Comparison of ENCODE assay signal across 9 cellular contexts in genomic region chr19:51552996-51553725, GRCh38. TPM values are rescaled to one million over a fixed set of nuclear protein-coding genes. Genes with fewer than 3 reads are reported as not detected.
A peak's percentile ranks its signal among the peaks of the same experiment; 100 is the strongest.
DNase-seq lines count a peak whose midpoint lies in the region; ATAC-seq and TF ChIP-seq lines count a peak whose summit lies in the region.
"Had no signal": no experiment of that assay in that cellular context is flagged by ENCODE, and none has a peak within 500 bp of the region (broad histone marks: within the 10 kb centered on the region; RNA-seq: fewer than 3 reads in every experiment).

No MANE protein-coding gene starts in this region.

- no peak overlapping the region for H2BK5ac ChIP-seq in mesenchymal stem cell (ENCODE audit: low read depth, low read length, poor library complexity, severe bottlenecking)

- no peak overlapping the region for H3K4me2 ChIP-seq in mesenchymal stem cell (ENCODE audit: low read length, poor library complexity, severe bottlenecking)

- no peak for TF ChIP-seq POLR2A in upper lobe of left lung (IDR thresholded peaks at IDR 0.05)

- no peaks in the 10 kb centered on the region for H3K79me1 ChIP-seq in mesenchymal stem cell (replicated peaks; ENCODE audit: low read length, poor library complexity, severe bottlenecking)

- no peaks in the 10 kb centered on the region for H3K36me3 ChIP-seq in mesenchymal stem cell (ENCODE audit: control insufficient read depth in 1 of 2, insufficient read depth in 2 of 2, low read depth in 1 of 2, low read length in 2 of 2)
- H3K36me3 ChIP-seq in upper lobe of left lung: no peaks in the 10 kb centered on the region

- no peak for TF ChIP-seq CTCF in upper lobe of left lung (IDR thresholded peaks at IDR 0.05)

- TF ChIP-seq EP300 in upper lobe of left lung (IDR thresholded peaks at IDR 0.05): no peak

- no peak overlapping the region for H2BK12ac ChIP-seq in mesenchymal stem cell (ENCODE audit: low read length in 2 of 2)

- DNase-seq in activated effector memory CD4-positive, alpha-beta T cell treated with anti-CD3 and anti-CD28 coated beads, Interleukin-2, amount 50 U/mL, for 16 hours: peak; percentile 72
- no peak for DNase-seq in activated effector memory CD4-positive, alpha-beta T cell treated with Interleukin-2 at 50 U/mL for 16 hours
- peak; percentile 66 for DNase-seq in SW480 (ENCODE audit: low spot score)
- peak; percentile 33 to 71 for DNase-seq in dermis microvascular lymphatic vessel endothelial cell (ENCODE audit: low read depth in 2 of 2)
- peak; percentile 51 for DNase-seq in mesenchymal stem cell
- peak in 1 of 2 donors; percentile 39 for DNase-seq in upper lobe of left lung
- DNase-seq: CD4-positive, CD25-positive, alpha-beta regulatory T cell had no signal

- H3K9ac ChIP-seq in mesenchymal stem cell (ENCODE audit: low read length): no peak overlapping the region

- no peak overlapping the region for H3K14ac ChIP-seq in mesenchymal stem cell (ENCODE audit: low read length in 2 of 2)

- H3K4me3 ChIP-seq in mesenchymal stem cell (ENCODE audit: insufficient read depth in 1 of 2, low read depth in 1 of 2, low read length in 2 of 2) (no peak overlapping the region), upper lobe of left lung (no peak overlapping the region)

- no peak overlapping the region for H3K23ac ChIP-seq in mesenchymal stem cell (ENCODE audit: low read length in 2 of 2)

- no peak overlapping the region for H3K4ac ChIP-seq in mesenchymal stem cell (ENCODE audit: low read depth in 1 of 2, low read length in 2 of 2)

- H3K27me3 ChIP-seq in mesenchymal stem cell (ENCODE audit: control insufficient read depth in 1 of 2, insufficient read depth in 1 of 2, low read length in 2 of 2) (peaks cover 0 to 5% of the 10 kb centered on the region in 2 experiments), upper lobe of left lung (no peaks in the 10 kb centered on the region)

- H4K91ac ChIP-seq in mesenchymal stem cell (ENCODE audit: low read length): no peak overlapping the region

- no peak overlapping the region for H2AFZ ChIP-seq in mesenchymal stem cell (ENCODE audit: low read depth, low read length)

- H2AK5ac ChIP-seq in mesenchymal stem cell (ENCODE audit: low read length, severe bottlenecking): no peak overlapping the region

- H3K9me3 ChIP-seq in mesenchymal stem cell (ENCODE audit: control insufficient read depth, low read length): peaks cover 7% of the 10 kb centered on the region
- no peaks in the 10 kb centered on the region for H3K9me3 ChIP-seq in upper lobe of left lung

- H3K27ac ChIP-seq in mesenchymal stem cell (ENCODE audit: low read length, poor library complexity, severe bottlenecking): no peak overlapping the region
- no peak overlapping the region for H3K27ac ChIP-seq in upper lobe of left lung

- no peak overlapping the region for H3K18ac ChIP-seq in mesenchymal stem cell (ENCODE audit: low read depth in 1 of 2, low read length in 2 of 2)

- H2BK120ac ChIP-seq in mesenchymal stem cell (ENCODE audit: low read depth, low read length): no peak overlapping the region

- ATAC-seq in upper lobe of left lung (ENCODE audit: low FRiP score in 2 of 2) (peak; percentile 71), GM21423 (IDR thresholded peaks at IDR 0.05; ENCODE audit: unreplicated experiment) (no peak), HG02623 (IDR thresholded peaks at IDR 0.05; ENCODE audit: unreplicated experiment) (no peak)

- no peak overlapping the region for H4K8ac ChIP-seq in mesenchymal stem cell (ENCODE audit: low read length)

- no peak overlapping the region for H2BK15ac ChIP-seq in mesenchymal stem cell (ENCODE audit: low read depth, poor library complexity, severe bottlenecking)

- 52% methylated on average over 19 of the region's 20 CpGs for WGBS in mesenchymal stem cell
- 9 to 12% methylated on average over 19 to 20 of the region's 20 CpGs for WGBS in upper lobe of left lung, 2 donors

- H3K4me1 ChIP-seq in mesenchymal stem cell (ENCODE audit: control insufficient read depth, insufficient read depth, low read depth, low read length) (peaks cover 1% of the 10 kb centered on the region), upper lobe of left lung (no peaks in the 10 kb centered on the region)

RNA-seq across cellular contexts. Expression of gene ZNF175, which starts 17.9 kb away (rescaled TPM):
- total RNA-seq in dermis microvascular lymphatic vessel endothelial cell: 2.1 and 3.9 TPM in 2 replicates
- 3.9 TPM for polyA plus RNA-seq in mesenchymal stem cell (2013, experiment 1 of 2)
- polyA plus RNA-seq in mesenchymal stem cell (2013, experiment 2 of 2): 4.1 TPM
- total RNA-seq in upper lobe of left lung: 10 to 100 TPM in 4 of 6 donors, 1 to 10 TPM in 2; 5.3 to 23.3 (median 12.0) TPM

RNA-seq across cellular contexts. Expression of gene SIGLEC6, which starts 21.7 kb away (rescaled TPM):
- total RNA-seq in dermis microvascular lymphatic vessel endothelial cell: not detected in 2 replicates
- not detected for polyA plus RNA-seq in mesenchymal stem cell (2013, experiment 1 of 2)
- not detected for polyA plus RNA-seq in mesenchymal stem cell (2013, experiment 2 of 2)
- total RNA-seq in upper lobe of left lung: 1 to 10 TPM in 3 of 6 donors, not detected in 3; 7.2 to 7.9 (median 7.8) TPM
- total RNA-seq: CD4-positive, CD25-positive, alpha-beta regulatory T cell had no signal
- polyA plus RNA-seq: CD4-positive, CD25-positive, alpha-beta regulatory T cell had no signal

RNA-seq across cellular contexts. Expression of gene SIGLEC12, which starts 51.6 kb away (rescaled TPM):
- not detected in 2 replicates for total RNA-seq in dermis microvascular lymphatic vessel endothelial cell
- polyA plus RNA-seq in mesenchymal stem cell (2013, experiment 1 of 2): not detected
- polyA plus RNA-seq in mesenchymal stem cell (2013, experiment 2 of 2): not detected
- total RNA-seq in upper lobe of left lung: 1 to 10 TPM in 4 of 6 donors, under 1 TPM in 1, not detected in 1; 0.30 to 4.5 (median 3.3) TPM
- total RNA-seq: CD4-positive, CD25-positive, alpha-beta regulatory T cell had no signal

Comparison
In these comparisons a context has a peak if more than half of its experiments do, and no peak if none do; other contexts are left out.
1. ATAC-seq: peak in upper lobe of left lung (2 of 2); none in GM21423 (single experiment) and HG02623 (single experiment).